ENCODE assay signal across 15 cellular contexts in the genomic region with DNA sequence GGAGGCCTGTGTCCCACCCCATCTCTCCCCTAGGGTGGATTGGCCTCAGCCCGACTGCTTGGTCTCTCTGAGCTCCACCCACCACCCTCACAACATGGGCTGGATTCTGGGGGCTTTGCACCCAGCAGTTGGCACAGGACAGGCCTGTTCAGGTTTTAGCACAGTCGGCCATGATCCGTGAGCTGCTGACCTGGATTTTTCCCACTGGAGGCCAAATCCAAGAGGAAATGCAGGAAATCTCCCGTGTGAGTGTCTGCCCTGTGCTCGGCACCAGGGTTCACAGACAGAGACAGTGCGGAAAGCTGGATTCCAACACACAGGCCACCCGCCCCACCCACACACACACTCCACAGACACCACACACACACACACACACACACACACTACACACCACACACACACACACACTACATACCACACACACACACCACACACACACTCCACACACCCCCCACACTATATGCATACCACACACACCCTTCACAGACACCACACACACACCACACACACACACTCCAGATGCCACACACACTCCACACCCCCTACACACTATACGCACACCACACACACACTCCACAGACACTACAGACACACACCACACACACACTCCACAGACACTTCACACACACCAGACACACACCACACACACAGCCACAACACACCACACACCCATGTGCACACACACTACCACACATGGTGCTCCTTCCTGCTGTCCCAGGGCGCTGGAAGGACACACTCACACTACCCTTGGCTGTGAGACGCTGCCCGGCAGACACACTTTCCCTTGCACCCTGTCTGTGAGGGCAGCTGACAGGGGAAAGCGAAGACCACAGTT. TPM values are rescaled to one million over a fixed set of nuclear protein-coding genes. Genes with fewer than 3 reads are reported as not detected.
DNase-seq lines count a peak whose midpoint lies in the region; ATAC-seq, FAIRE-seq and TF ChIP-seq lines count a peak whose summit lies in the region.
"Had no signal": no experiment of that assay in that cellular context is flagged by ENCODE, and none has a peak within 500 bp of the region (broad histone marks: within the 10 kb centered on the region; RNA-seq: fewer than 3 reads in every experiment).

No MANE protein-coding gene starts in this region.

- ATAC-seq in activated T-cell treated with anti-CD3 and anti-CD28 coated beads, Interleukin-2, amount 50 U/mL, for 72 hours (replicated peaks in 1 of 2), result no peak
- ATAC-seq in HG02678 (IDR thresholded peaks at IDR 0.05; ENCODE audit: unreplicated experiment), result no peak

- no peaks in the 10 kb centered on the region for H3K9me3 Mint-ChIP-seq in activated naive CD4-positive, alpha-beta T cell treated with anti-CD3 and anti-CD28 coated beads, Interleukin-2, amount 10 ng/mL, durations not matched to agents 7 days and 5 days
- peaks cover 0 to 3% of the 10 kb centered on the region in 2 donors for H3K9me3 Mint-ChIP-seq in activated T-cell treated with anti-CD3 and anti-CD28 coated beads, Interleukin-2, amount 50 U/mL, for 72 hours

- intact Hi-C loops in kidney (cut with DNase I), result no loop called here

- H3K27ac Mint-ChIP-seq in activated naive CD4-positive, alpha-beta T cell treated with anti-CD3 and anti-CD28 coated beads, Interleukin-2, amount 10 ng/mL, durations not matched to agents 7 days and 5 days, result peak overlapping the region; percentile 71
- H3K27ac Mint-ChIP-seq in activated T-cell treated with anti-CD3 and anti-CD28 coated beads, Interleukin-2, amount 50 U/mL, for 72 hours, result peak overlapping the region; percentile 17

- no peak overlapping the region for H3K4me3 Mint-ChIP-seq in activated naive CD4-positive, alpha-beta T cell treated with anti-CD3 and anti-CD28 coated beads, Interleukin-2, amount 10 ng/mL, durations not matched to agents 7 days and 5 days
- no peak overlapping the region for H3K4me3 Mint-ChIP-seq in activated T-cell treated with anti-CD3 and anti-CD28 coated beads, Interleukin-2, amount 50 U/mL, for 72 hours

- peaks cover 59% of the 10 kb centered on the region for H3K36me3 Mint-ChIP-seq in activated naive CD4-positive, alpha-beta T cell treated with anti-CD3 and anti-CD28 coated beads, Interleukin-2, amount 10 ng/mL, durations not matched to agents 7 days and 5 days
- peaks cover 8 to 30% of the 10 kb centered on the region in 2 donors for H3K36me3 Mint-ChIP-seq in activated T-cell treated with anti-CD3 and anti-CD28 coated beads, Interleukin-2, amount 50 U/mL, for 72 hours (ENCODE audit: insufficient read depth in 2 of 2)

- CTCF ChIA-PET in activated naive CD4-positive, alpha-beta T cell treated with anti-CD3 and anti-CD28 coated beads, Interleukin-2, amount 10 ng/mL, durations not matched to agents 7 days and 5 days (lab: Charles Lee), result no interaction called here

- TF ChIP-seq CTCF in kidney (IDR thresholded peaks at IDR 0.05; ENCODE audit: borderline replicate concordance, extremely low read depth, insufficient read depth), result no peak

- H3K4me1 Mint-ChIP-seq in activated naive CD4-positive, alpha-beta T cell treated with anti-CD3 and anti-CD28 coated beads, Interleukin-2, amount 10 ng/mL, durations not matched to agents 7 days and 5 days, result peaks cover 73% of the 10 kb centered on the region
- H3K4me1 Mint-ChIP-seq in activated T-cell treated with anti-CD3 and anti-CD28 coated beads, Interleukin-2, amount 50 U/mL, for 72 hours (ENCODE audit: low read depth), result peaks cover 86% of the 10 kb centered on the region

- peak overlapping the region in 1 of 2 donors; percentile 59 for H3K9ac ChIP-seq in kidney (ENCODE audit: low read length in 2 of 2)

- no peaks in the 10 kb centered on the region for H3K9me3 ChIP-seq in kidney (ENCODE audit: control insufficient read depth in 1 of 2, low read length in 2 of 2)

- no peak overlapping the region for H3K4me3 ChIP-seq in kidney (ENCODE audit: low read length in 2 of 2)

- H3K4me1 ChIP-seq in kidney (ENCODE audit: control insufficient read depth in 1 of 2, insufficient read depth in 1 of 2, low read depth in 1 of 2, low read length in 2 of 2), result peaks cover 36 to 43% of the 10 kb centered on the region in 2 donors

- peaks cover 0 to 2% of the 10 kb centered on the region in 2 donors for H3K36me3 ChIP-seq in kidney (ENCODE audit: control insufficient read depth in 1 of 2, insufficient read depth in 2 of 2, low read length in 2 of 2)

- peak overlapping the region; percentile 2 to 14 for H3K27ac ChIP-seq in kidney (ENCODE audit: low read depth in 2 of 2, low read length in 2 of 2)

- DNase-seq in activated naive CD4-positive, alpha-beta T cell treated with anti-CD3 and anti-CD28 coated beads, Interleukin-2, amount 10 ng/mL, durations not matched to agents 7 days and 5 days, result no peak
- no peak for DNase-seq in activated naive CD4-positive, alpha-beta T cell (lab: John Stamatoyannopoulos, UW)
- no peak for DNase-seq in activated T-cell treated with anti-CD3 and anti-CD28 coated beads, Interleukin-2, amount 50 U/mL, for 72 hours
- DNase-seq in kidney (peak; percentile 35), urothelium cell line (ENCODE audit: low spot score) (no peak), NCI-H146 treated with DMSO at 0.1 percent for 48 hours (lab: John Stamatoyannopoulos, UW; ENCODE audit: unreplicated experiment) (no peak)
- no peak for DNase-seq in activated CD4-positive, alpha-beta T cell treated with anti-CD3 and anti-CD28 coated beads for 1 hour
- DNase-seq: effector CD8-positive, alpha-beta T cell; NCI-H146; NCI-H524 treated with DMSO at 0.1 percent for 48 hours; stimulated activated CD4-positive, alpha-beta T cell treated with anti-CD3 and anti-CD28 coated beads, Interleukin-4, amount 100 ng/mL, for 1 hour; stimulated activated naive CD4-positive, alpha-beta T cell treated with Interleukin-2 at 50 U/mL for 16 hours had no signal

- no peaks in the 10 kb centered on the region for H3K27me3 Mint-ChIP-seq in activated naive CD4-positive, alpha-beta T cell treated with anti-CD3 and anti-CD28 coated beads, Interleukin-2, amount 10 ng/mL, durations not matched to agents 7 days and 5 days
- H3K27me3 Mint-ChIP-seq in activated T-cell treated with anti-CD3 and anti-CD28 coated beads, Interleukin-2, amount 50 U/mL, for 72 hours (ENCODE audit: low read depth), result no peaks in the 10 kb centered on the region

- FAIRE-seq in kidney (lab: Jason Lieb, UNC), result no peak
- FAIRE-seq in urothelium cell line (lab: Jason Lieb, UNC), result peak; percentile 100
- FAIRE-seq: frontal cortex, islet of Langerhans had no signal

RNA-seq across cellular contexts. Expression of a gene that starts 14.1 kb away (rescaled TPM):
- 100 to 1,000 TPM; 101 to 107 TPM for total RNA-seq in activated T-cell treated with anti-CD3 and anti-CD28 coated beads, Interleukin-2, amount 50 U/mL, for 72 hours
- total RNA-seq in kidney, result 61.2 TPM
- polyA plus RNA-seq in kidney (ENCODE audit: insufficient read depth, low read depth, low replicate concordance), result 15.1 TPM
